In genomic region chrX:133444952-133445831, GRCh38 we compare ENCODE assay signal across 8 cellular contexts. TPM values are rescaled to one million over a fixed set of nuclear protein-coding genes. Genes with fewer than 3 reads are reported as not detected.
DNase-seq lines count a peak whose midpoint lies in the region; ATAC-seq, FAIRE-seq and TF ChIP-seq lines count a peak whose summit lies in the region.

No MANE protein-coding gene starts in this region.

- H3K4me3 ChIP-seq in PC-9 (peak overlapping the region; percentile 54; the same call in 1 of the 2 replicates), hepatocyte (no peak overlapping the region), small intestine (ENCODE audit: low read depth in 1 of 2, low read length in 2 of 2) (peak overlapping the region in 1 of 2 donors; percentile 35)

- H3K27me3 Mint-ChIP-seq in activated T-helper 1 cell treated with anti-CD3 and anti-CD28 coated beads, Interleukin-12 subunit alpha, Interleukin-12 subunit beta, Interleukin-2, Interleukin-4 antibody, amounts not matched to agents 30 ng/mL and 10 ng/mL and 1 ng/mL, durations not matched to agents 14 hours and 24 hours and 36 hours (ENCODE audit: insufficient read depth) = peaks cover 4% of the 10 kb centered on the region

- H3K4me1 ChIP-seq in PC-9 (replicated peaks; ENCODE audit: insufficient read depth) = no peaks in the 10 kb centered on the region
- no peaks in the 10 kb centered on the region for H3K4me1 ChIP-seq in hepatocyte (ENCODE audit: insufficient read depth)
- no peaks in the 10 kb centered on the region for H3K4me1 ChIP-seq in small intestine (ENCODE audit: control insufficient read depth in 2 of 2, insufficient read depth in 1 of 2, low read depth in 1 of 2, low read length in 1 of 2)

- H3K79me2 ChIP-seq in PC-9 (ENCODE audit: low read depth) = no peaks in the 10 kb centered on the region
- H3K79me2 ChIP-seq in hepatocyte = no peaks in the 10 kb centered on the region

- no peaks in the 10 kb centered on the region for H3K36me3 ChIP-seq in PC-9 (ENCODE audit: low read depth)
- no peaks in the 10 kb centered on the region for H3K36me3 ChIP-seq in hepatocyte (replicated peaks; ENCODE audit: insufficient read depth, low read depth)
- H3K36me3 ChIP-seq in small intestine (ENCODE audit: control insufficient read depth in 2 of 2, insufficient read depth in 2 of 2, low read length in 2 of 2) = no peaks in the 10 kb centered on the region

- POLR2A ChIA-PET in PC-9 (lab: Charles Lee; ENCODE audit: unreplicated experiment) = interaction anchor here (0.6 to 0.7 kb wide), 2 partner anchors 14 to 227 kb away, joined by 4 to 7 read pairs; no protein-coding TSS in a partner anchor

- FAIRE-seq in small intestine (lab: Jason Lieb, UNC) = no peak

- no peak overlapping the region for H3K27ac Mint-ChIP-seq in activated T-helper 1 cell treated with anti-CD3 and anti-CD28 coated beads, Interleukin-12 subunit alpha, Interleukin-12 subunit beta, Interleukin-2, Interleukin-4 antibody, amounts not matched to agents 30 ng/mL and 10 ng/mL and 1 ng/mL, durations not matched to agents 14 hours and 24 hours and 36 hours

- H3K9me3 ChIP-seq in PC-9 (ENCODE audit: insufficient read depth, low read depth) (no peaks in the 10 kb centered on the region), hepatocyte (ENCODE audit: low read depth) (no peaks in the 10 kb centered on the region), small intestine (ENCODE audit: control insufficient read depth, low read depth) (no peaks in the 10 kb centered on the region)

- H3K27ac ChIP-seq in PC-9 = no peak overlapping the region
- H3K27ac ChIP-seq in hepatocyte = peak overlapping the region; percentile 4
- H3K27ac ChIP-seq in small intestine (ENCODE audit: low read depth in 1 of 2, low read length in 1 of 2) = no peak overlapping the region

- H3K36me3 Mint-ChIP-seq in activated T-helper 1 cell treated with anti-CD3 and anti-CD28 coated beads, Interleukin-12 subunit alpha, Interleukin-12 subunit beta, Interleukin-2, Interleukin-4 antibody, amounts not matched to agents 30 ng/mL and 10 ng/mL and 1 ng/mL, durations not matched to agents 14 hours and 24 hours and 36 hours (ENCODE audit: low read depth) = no peaks in the 10 kb centered on the region

- ATAC-seq in GM21367 (IDR thresholded peaks at IDR 0.05; ENCODE audit: unreplicated experiment) (no peak), GM21786 (IDR thresholded peaks at IDR 0.05; ENCODE audit: unreplicated experiment) (no peak)

- no TSS peak for BruUV-seq in PC-9 (replicated peaks; lab: Mats Ljungman, UMichigan)

- no peaks in the 10 kb centered on the region for H3K4me1 Mint-ChIP-seq in activated T-helper 1 cell treated with anti-CD3 and anti-CD28 coated beads, Interleukin-12 subunit alpha, Interleukin-12 subunit beta, Interleukin-2, Interleukin-4 antibody, amounts not matched to agents 30 ng/mL and 10 ng/mL and 1 ng/mL, durations not matched to agents 14 hours and 24 hours and 36 hours (ENCODE audit: low read depth)

- 37% methylated on average over 16 of the region's 16 CpGs for WGBS in hepatocyte (ENCODE audit: low lambda C conversion rate, missing lambda C conversion rate)
- 15 to 24% (median 18%) methylated on average over 16 of the region's 16 CpGs for WGBS in small intestine, 3 donors

- no peaks in the 10 kb centered on the region for H3F3A ChIP-seq in PC-9 (ENCODE audit: insufficient read depth, low read depth)

- peak overlapping the region; percentile 80 for H2AFZ ChIP-seq in PC-9
- peak overlapping the region; percentile 52 for H2AFZ ChIP-seq in hepatocyte

- DNase-seq in HT1080 (ENCODE audit: low read depth) = peak; percentile 32
- DNase-seq in PC-9 = peak; percentile 41 to 43
- DNase-seq in hepatocyte (ENCODE audit: low spot score) = peak; percentile 14
- peak; percentile 42 for DNase-seq in small intestine
- DNase-seq in activated T-helper 1 cell treated with anti-CD3 and anti-CD28 coated beads, Interleukin-12 subunit alpha, Interleukin-12 subunit beta, Interleukin-2, Interleukin-4 antibody, amounts not matched to agents 30 ng/mL and 10 ng/mL and 1 ng/mL, durations not matched to agents 14 hours and 24 hours and 36 hours (ENCODE audit: low spot score) = no peak
- no peak for DNase-seq in activated gamma-delta T cell treated with Interleukin-2 at 50 U/mL for 16 hours

- H4K20me1 ChIP-seq in PC-9 (ENCODE audit: insufficient read depth) (no peaks in the 10 kb centered on the region), hepatocyte (ENCODE audit: insufficient read depth, poor library complexity, severe bottlenecking) (no peaks in the 10 kb centered on the region)

- intact Hi-C loops in PC-9 (cut with micrococcal nuclease; ENCODE audit: unreplicated experiment) = loop anchor here (1.0 kb wide), 2 partner anchors 30 to 99 kb away; partner anchors contain the start of gene GPC4
- intact Hi-C loops in activated T-helper 1 cell treated with anti-CD3 and anti-CD28 coated beads, Interleukin-12 subunit alpha, Interleukin-12 subunit beta, Interleukin-2, Interleukin-4 antibody, amounts not matched to agents 30 ng/mL and 10 ng/mL and 1 ng/mL, durations not matched to agents 14 hours and 24 hours and 36 hours (cut with micrococcal nuclease) = no loop called here

- no peak overlapping the region for H3K4me3 Mint-ChIP-seq in activated T-helper 1 cell treated with anti-CD3 and anti-CD28 coated beads, Interleukin-12 subunit alpha, Interleukin-12 subunit beta, Interleukin-2, Interleukin-4 antibody, amounts not matched to agents 30 ng/mL and 10 ng/mL and 1 ng/mL, durations not matched to agents 14 hours and 24 hours and 36 hours

- H3K9me2 ChIP-seq in PC-9 (ENCODE audit: insufficient read depth) (no peaks in the 10 kb centered on the region), hepatocyte (replicated peaks; ENCODE audit: insufficient read depth) (no peaks in the 10 kb centered on the region)

- CTCF ChIA-PET in PC-9 (lab: Charles Lee) = no interaction called here

- TF ChIP-seq CTCF in PC-9 (conservative IDR thresholded peaks at IDR 0.05) (no peak), hepatocyte (IDR thresholded peaks at IDR 0.05; ENCODE audit: poor library complexity) (no peak)

- H3K27me3 ChIP-seq in PC-9 (ENCODE audit: insufficient read depth, low read depth) (no peaks in the 10 kb centered on the region), hepatocyte (no peaks in the 10 kb centered on the region), small intestine (ENCODE audit: control insufficient read depth in 2 of 2, insufficient read depth in 2 of 2, low read length in 2 of 2) (peaks cover 0 to 2% of the 10 kb centered on the region in 2 donors)

- no peaks in the 10 kb centered on the region for H3K9me3 Mint-ChIP-seq in activated T-helper 1 cell treated with anti-CD3 and anti-CD28 coated beads, Interleukin-12 subunit alpha, Interleukin-12 subunit beta, Interleukin-2, Interleukin-4 antibody, amounts not matched to agents 30 ng/mL and 10 ng/mL and 1 ng/mL, durations not matched to agents 14 hours and 24 hours and 36 hours

- H3K4me2 ChIP-seq in PC-9 (peak overlapping the region; percentile 70), hepatocyte (peak overlapping the region; percentile 69)

RNA-seq across cellular contexts. Expression of gene GPC4, which starts 29.9 kb away (rescaled TPM):
- 0.29 and 0.30 TPM in 2 replicates for total RNA-seq in HT1080 (2014; rRNA removed; shearing (Covaris generic))
- 1.6 and 1.9 TPM in 2 replicates for polyA plus RNA-seq in HT1080 (2015; cell fraction: cytosol; rRNA removed)
- polyA plus RNA-seq in HT1080 (2015; cell fraction: nucleus; rRNA removed) = 5.5 and 6.4 TPM in 2 replicates
- total RNA-seq in PC-9 (2021) (4.4 and 4.7 TPM in 2 replicates), hepatocyte (9.2 and 11.8 TPM in 2 replicates)
- polyA plus RNA-seq in hepatocyte (15.6 and 16.0 TPM in 2 replicates), small intestine (10 to 100 TPM in 1 of 3 donors, 1 to 10 TPM in 2; 1.3 to 15.3 (median 1.9) TPM)
- total RNA-seq in activated T-helper 1 cell treated with anti-CD3 and anti-CD28 coated beads, Interleukin-12 subunit alpha, Interleukin-12 subunit beta, Interleukin-2, Interleukin-4 antibody, amounts not matched to agents 30 ng/mL and 10 ng/mL and 1 ng/mL, durations not matched to agents 14 hours and 24 hours and 36 hours = not detected in 2 replicates

Comparison
In these comparisons a context has a peak if more than half of its experiments do, and no peak if none do; other contexts are left out.
1. DNase-seq: peak in HT1080 (single experiment), PC-9 (2 of 2), hepatocyte (single experiment) and small intestine (single experiment); none in activated T-helper 1 cell treated with anti-CD3 and anti-CD28 coated beads, Interleukin-12 subunit alpha, Interleukin-12 subunit beta, Interleukin-2, Interleukin-4 antibody, amounts not matched to agents 30 ng/mL and 10 ng/mL and 1 ng/mL, durations not matched to agents 14 hours and 24 hours and 36 hours (single experiment) and activated gamma-delta T cell treated with Interleukin-2 at 50 U/mL for 16 hours (single experiment).